10 cellular contexts compared by ENCODE assay signal in the genomic region with DNA sequence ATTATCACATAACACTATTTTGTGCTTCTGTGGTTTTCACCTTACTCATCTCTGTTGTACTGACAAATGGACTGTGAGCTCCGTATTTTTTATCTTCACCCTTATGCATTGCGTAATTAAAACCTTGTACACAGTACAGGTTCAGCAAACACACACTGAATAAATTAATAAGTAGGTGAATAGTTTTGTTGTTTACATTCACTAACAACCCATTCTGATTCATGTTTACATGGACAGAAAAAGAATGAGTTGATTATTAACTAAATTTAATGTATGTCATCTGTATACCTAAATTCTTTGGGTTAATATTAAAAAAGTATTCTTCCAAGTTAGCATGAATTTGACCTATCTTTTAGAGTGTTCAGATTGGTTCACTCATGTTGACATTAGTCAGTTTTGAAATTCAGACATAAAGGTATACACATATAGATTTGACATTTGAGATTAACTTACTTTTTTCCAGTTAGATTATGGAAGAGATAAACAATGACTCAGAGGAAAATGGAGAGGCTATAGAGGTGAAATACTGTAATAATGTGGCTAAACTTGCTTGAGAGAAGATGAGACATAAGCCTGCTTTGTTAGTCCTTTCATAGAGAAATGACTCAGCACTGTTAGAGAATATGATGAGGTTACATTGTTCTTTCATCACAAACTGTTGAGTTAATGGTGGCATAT.
DNase-seq lines count a peak whose midpoint lies in the region; ATAC-seq and TF ChIP-seq lines count a peak whose summit lies in the region.
"Had no signal": no experiment of that assay in that cellular context is flagged by ENCODE, and none has a peak within 500 bp of the region (broad histone marks: within the 10 kb centered on the region; RNA-seq: fewer than 3 reads in every experiment).

No MANE protein-coding gene starts in this region.

- no peak overlapping the region for H2AK9ac ChIP-seq in IMR-90 (replicated peaks; ENCODE audit: low read depth, low read length, poor library complexity)

- H3K4me3 ChIP-seq in AG10803 (ENCODE audit: low read length), result no peak overlapping the region
- H3K4me3 ChIP-seq in IMR-90 (ENCODE audit: insufficient read depth, low read depth, low read length), result no peak overlapping the region
- no peak overlapping the region for H3K4me3 ChIP-seq in fibroblast of lung (replicated peaks in 1 of 4; ENCODE audit: control extremely low read depth in 1 of 4, insufficient read depth in 1 of 4, low read depth in 3 of 4, low read length in 4 of 4)
- H3K4me3 ChIP-seq in spleen, result no peak overlapping the region

- H4K5ac ChIP-seq in IMR-90 (ENCODE audit: low read depth, low read length), result no peak overlapping the region

- H2BK15ac ChIP-seq in IMR-90 (ENCODE audit: low read depth, low read length), result no peak overlapping the region

- H3K18ac ChIP-seq in IMR-90 (ENCODE audit: low read depth, low read length), result no peak overlapping the region

- in situ Hi-C loops in IMR-90 (cut with MboI; ENCODE audit: low sequenced_read_pairs), result no loop called here

- H2BK20ac ChIP-seq in IMR-90 (ENCODE audit: low read depth, low read length), result no peak overlapping the region

- TF ChIP-seq RAD21 in IMR-90 (IDR thresholded peaks at IDR 0.05; ENCODE audit: low read length), result no peak

- no peak overlapping the region for H3K4ac ChIP-seq in IMR-90 (ENCODE audit: low read depth, low read length)

- H3K9me3 ChIP-seq in IMR-90 (ENCODE audit: control insufficient read depth, insufficient read depth, low read length), result peaks cover 3% of the 10 kb centered on the region; the same call in 1 of the 2 replicates
- H3K9me3 ChIP-seq in fibroblast of lung (ENCODE audit: control insufficient read depth, insufficient read depth, low read depth, low read length), result no peaks in the 10 kb centered on the region
- H3K9me3 ChIP-seq in spleen, result peaks cover 0 to 7% (median 0%) of the 10 kb centered on the region in 8 donors

- no peaks in the 10 kb centered on the region for H3K4me1 ChIP-seq in IMR-90 (ENCODE audit: control insufficient read depth, insufficient read depth, low read length)
- no peaks in the 10 kb centered on the region for H3K4me1 ChIP-seq in fibroblast of lung (ENCODE audit: control insufficient read depth, extremely low read depth, insufficient read depth, low read length)
- no peaks in the 10 kb centered on the region for H3K4me1 ChIP-seq in spleen

- H3K9me1 ChIP-seq in IMR-90 (ENCODE audit: insufficient read depth, low read length), result no peaks in the 10 kb centered on the region

- H3K27ac ChIP-seq in IMR-90 (ENCODE audit: insufficient read depth, low read length), result no peak overlapping the region
- H3K27ac ChIP-seq in fibroblast of lung (ENCODE audit: insufficient read depth, low read length), result no peak overlapping the region
- no peak overlapping the region for H3K27ac ChIP-seq in spleen

- H3K79me1 ChIP-seq in IMR-90 (ENCODE audit: low read depth in 1 of 2, low read length in 2 of 2), result no peaks in the 10 kb centered on the region

- WGBS in IMR-90 (ENCODE audit: extremely low coverage in 2 of 2, insufficient read length in 1 of 2), 2 experiments, result no CpG with 5 or more reads among the region's 2 CpGs
- 86 to 95% (median 90%) methylated on average over 2 of the region's 2 CpGs for WGBS in spleen, 5 donors

- H3K56ac ChIP-seq in IMR-90 (ENCODE audit: extremely low read depth, insufficient read depth, low read length), result no peak overlapping the region

- no peak overlapping the region for H4K8ac ChIP-seq in IMR-90 (ENCODE audit: low read depth in 2 of 2, low read length in 2 of 2)

- H4K91ac ChIP-seq in IMR-90 (ENCODE audit: insufficient read depth, low read depth, low read length), result no peak overlapping the region

- no peak overlapping the region for H2BK120ac ChIP-seq in IMR-90 (ENCODE audit: low read depth, low read length)

- no peaks in the 10 kb centered on the region for H3K79me2 ChIP-seq in fibroblast of lung (ENCODE audit: control insufficient read depth, insufficient read depth, low read length)

- no peak overlapping the region for H2BK5ac ChIP-seq in IMR-90 (ENCODE audit: low read depth, low read length, poor library complexity, severe bottlenecking)

- no peak overlapping the region for H3K9ac ChIP-seq in IMR-90 (ENCODE audit: low read depth, low read length)
- H3K9ac ChIP-seq in fibroblast of lung (ENCODE audit: insufficient read depth, low read length), result no peak overlapping the region

- no TSS peak for BruUV-seq in IMR-90 (replicated peaks; lab: Mats Ljungman, UMichigan)

- H3K4me1 Mint-ChIP-seq in natural killer cell treated with Interleukin-12 subunit alpha and Interleukin-12 subunit beta and Interleukin-15 and Interleukin-18, amount 100 ng/mL, for 72 hours (ENCODE audit: low read depth in 2 of 2), result no peaks in the 10 kb centered on the region

- CTCF ChIA-PET in IMR-90 (lab: Yijun Ruan, JAX), result no interaction called here

- no peak overlapping the region for H3K23ac ChIP-seq in IMR-90 (ENCODE audit: low read depth, low read length)

- no peak overlapping the region for H2AK5ac ChIP-seq in IMR-90 (ENCODE audit: low read depth, low read length)

- TF ChIP-seq POLR2A in IMR-90 (IDR thresholded peaks at IDR 0.05; ENCODE audit: low read depth, low read length) (no peak), spleen (IDR thresholded peaks at IDR 0.05) (no peak)

- H3K4me2 ChIP-seq in IMR-90 (ENCODE audit: low read depth, low read length) (no peak overlapping the region), fibroblast of lung (ENCODE audit: extremely low read depth, insufficient read depth, low read length) (no peak overlapping the region)

- POLR2A ChIA-PET in IMR-90 (lab: Charles Lee; ENCODE audit: unreplicated experiment), result no interaction called here

- H2AFZ ChIP-seq in IMR-90 (replicated peaks; ENCODE audit: low read length, poor library complexity) (no peak overlapping the region), fibroblast of lung (ENCODE audit: low read length) (no peak overlapping the region)

- H3K27me3 ChIP-seq in IMR-90 (ENCODE audit: control insufficient read depth, insufficient read depth, low read length) (no peaks in the 10 kb centered on the region), fibroblast of lung (ENCODE audit: control insufficient read depth, insufficient read depth, low read length) (no peaks in the 10 kb centered on the region), spleen (replicated peaks in 1 of 7) (no peaks in the 10 kb centered on the region)

- no peaks in the 10 kb centered on the region for H3K27me3 Mint-ChIP-seq in natural killer cell treated with Interleukin-12 subunit alpha and Interleukin-12 subunit beta and Interleukin-15 and Interleukin-18, amount 100 ng/mL, for 72 hours

- TF ChIP-seq CTCF in AG10803 (conservative IDR thresholded peaks at IDR 0.05; ENCODE audit: low read length) (no peak), IMR-90 (conservative IDR thresholded peaks at IDR 0.05; ENCODE audit: low read depth, low read length) (no peak), fibroblast of lung (conservative IDR thresholded peaks at IDR 0.05 in 1 of 2, IDR thresholded peaks at IDR 0.05 in 1 of 2; ENCODE audit: low read depth in 1 of 2, low read length in 2 of 2) (no peak), spleen (IDR thresholded peaks at IDR 0.05 in 8 of 11, conservative IDR thresholded peaks at IDR 0.05 in 3 of 11) (no peak)

- intact Hi-C loops in IMR-90 (cut with micrococcal nuclease) (no loop called here), spleen (cut with DNase I; ENCODE audit: low total_unique reads) (no loop called here), sciatic nerve (cut with DNase I) (no loop called here)

- H4K20me1 ChIP-seq in IMR-90 (ENCODE audit: insufficient read depth, low read length), result no peaks in the 10 kb centered on the region
- no peaks in the 10 kb centered on the region for H4K20me1 ChIP-seq in fibroblast of lung (ENCODE audit: control insufficient read depth, extremely low read depth, insufficient read depth, low read length)

- H3K36me3 Mint-ChIP-seq in natural killer cell treated with Interleukin-12 subunit alpha and Interleukin-12 subunit beta and Interleukin-15 and Interleukin-18, amount 100 ng/mL, for 72 hours, result peaks cover 10% of the 10 kb centered on the region

- H3K14ac ChIP-seq in IMR-90 (replicated peaks; ENCODE audit: low read depth, low read length), result no peak overlapping the region

- DNase-seq in AG10803 (ENCODE audit: low read depth) (peak; percentile 68), IMR-90 (peak; percentile 24), fibroblast of lung (ENCODE audit: low read depth in 2 of 2) (peak; percentile 70 to 81), spleen (no peak), sciatic nerve (ENCODE audit: low spot score) (no peak)
- no peak for DNase-seq in natural killer cell treated with Interleukin-12 subunit alpha and Interleukin-12 subunit beta and Interleukin-15 and Interleukin-18, amount 100 ng/mL, for 72 hours (ENCODE audit: low spot score)
- DNase-seq: occipital lobe had no signal

- dilution Hi-C loops in IMR-90 (cut with HindIII; ENCODE audit: low sequenced_read_pairs, unreplicated experiment), result no loop called here

- no peak overlapping the region for H3K27ac Mint-ChIP-seq in natural killer cell treated with Interleukin-12 subunit alpha and Interleukin-12 subunit beta and Interleukin-15 and Interleukin-18, amount 100 ng/mL, for 72 hours

- H3K36me3 ChIP-seq in IMR-90 (ENCODE audit: control insufficient read depth, insufficient read depth, low read length) (no peaks in the 10 kb centered on the region), fibroblast of lung (ENCODE audit: control insufficient read depth, insufficient read depth, low read length) (no peaks in the 10 kb centered on the region), spleen (no peaks in the 10 kb centered on the region)

- no peak overlapping the region for H3K4me3 Mint-ChIP-seq in natural killer cell treated with Interleukin-12 subunit alpha and Interleukin-12 subunit beta and Interleukin-15 and Interleukin-18, amount 100 ng/mL, for 72 hours

- ATAC-seq in GM21360 (IDR thresholded peaks at IDR 0.05; ENCODE audit: unreplicated experiment) (peak; percentile 75), IMR-90 (ENCODE audit: low read depth) (no peak), HG02970 (IDR thresholded peaks at IDR 0.05; ENCODE audit: low FRiP score, unreplicated experiment) (no peak), sciatic nerve (no peak)
- no peak for ATAC-seq in natural killer cell treated with Interleukin-12 subunit alpha and Interleukin-12 subunit beta and Interleukin-15 and Interleukin-18, amount 100 ng/mL, for 72 hours
- ATAC-seq: Right ventricle myocardium inferior had no signal

- H3K9me3 Mint-ChIP-seq in natural killer cell treated with Interleukin-12 subunit alpha and Interleukin-12 subunit beta and Interleukin-15 and Interleukin-18, amount 100 ng/mL, for 72 hours, result peaks cover 11% of the 10 kb centered on the region

TF ChIP-seq in IMR-90, 13 proteins besides CTCF, POLR2A, EP300 and RAD21:
- TF ChIP-seq CEBPB (IDR thresholded peaks at IDR 0.05; ENCODE audit: low read depth, low read length), result peak; percentile 51; the same call in 1 of the 2 replicates
- no peak for TF ChIP-seq FOS (IDR thresholded peaks at IDR 0.05; ENCODE audit: low read depth, low read length)

Comparison
In these comparisons a context has a peak if more than half of its experiments do, and no peak if none do; other contexts are left out.
1. DNase-seq: peak in AG10803 (single experiment), IMR-90 (single experiment) and fibroblast of lung (2 of 2); none in natural killer cell treated with Interleukin-12 subunit alpha and Interleukin-12 subunit beta and Interleukin-15 and Interleukin-18, amount 100 ng/mL, for 72 hours (single experiment), spleen (single experiment) and sciatic nerve (single experiment).